In genomic region chr2:237863102-237863511, GRCh38 we compare ENCODE assay signal across 1 cellular context.
TF ChIP-seq lines count a peak whose summit lies in the region.

No MANE protein-coding gene starts in this region.

TF ChIP-seq in HEK293T, 16 proteins besides CTCF, POLR2A, EP300 and RAD21 (continued from another document):
- TF ChIP-seq FOXA1 (IDR thresholded peaks at IDR 0.05) (no peak), SUZ12 (IDR thresholded peaks at IDR 0.05) (no peak)
TF ChIP-seq in HEK293T: peak in this region for 0.
